24 cellular contexts compared by ENCODE assay signal in the genomic region with DNA sequence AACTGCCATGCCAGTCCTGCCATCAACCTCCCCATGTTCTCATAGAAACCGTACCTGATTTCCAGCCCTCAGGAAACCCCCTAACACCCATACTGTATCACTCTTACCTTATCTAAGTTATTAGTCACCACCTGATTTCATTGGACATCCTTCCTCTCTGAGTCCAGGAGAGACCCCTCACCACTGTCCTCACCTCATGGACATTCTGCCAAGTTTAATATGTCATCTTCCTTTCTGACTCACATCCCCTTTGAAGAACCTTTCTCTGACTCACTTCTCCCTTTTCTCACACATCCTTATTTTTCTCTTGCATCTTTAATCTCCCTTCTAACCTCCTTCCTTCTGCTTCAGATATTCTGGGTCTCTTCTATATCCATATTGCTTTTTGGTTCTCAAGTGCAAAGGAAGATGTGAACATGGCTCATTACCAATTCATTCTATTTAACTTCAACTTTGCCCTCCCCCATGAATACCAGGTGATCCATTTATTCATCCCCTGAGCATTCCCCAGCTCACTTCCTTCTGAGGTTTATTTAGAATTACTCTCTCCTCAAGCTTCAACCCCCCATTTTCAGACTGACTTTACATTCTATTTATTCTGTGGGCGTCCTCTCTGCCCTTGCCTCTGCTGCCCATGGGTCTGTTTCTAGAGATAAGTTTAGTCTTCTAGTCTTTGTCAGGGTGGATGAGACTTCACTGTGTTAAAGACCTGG.
DNase-seq lines count a peak whose midpoint lies in the region; ATAC-seq, FAIRE-seq and TF ChIP-seq lines count a peak whose summit lies in the region.
"Had no signal": no experiment of that assay in that cellular context is flagged by ENCODE, and none has a peak within 500 bp of the region (broad histone marks: within the 10 kb centered on the region; RNA-seq: fewer than 3 reads in every experiment).

No MANE protein-coding gene starts in this region.

- no peaks in the 10 kb centered on the region for H3K27me3 ChIP-seq in GM23338 (ENCODE audit: insufficient read depth)
- no peaks in the 10 kb centered on the region for H3K27me3 ChIP-seq in HepG2 (ENCODE audit: control insufficient read depth in 1 of 2, insufficient read depth in 2 of 2, low read length in 2 of 2)
- H3K27me3 ChIP-seq: body of pancreas, dorsolateral prefrontal cortex, transverse colon had no signal

- no peaks in the 10 kb centered on the region for H4K20me1 ChIP-seq in GM23338 (replicated peaks; ENCODE audit: insufficient read depth)
- H4K20me1 ChIP-seq in HepG2 (ENCODE audit: insufficient read depth, low read length) = no peaks in the 10 kb centered on the region

- H2AFZ ChIP-seq in GM23338 (peak overlapping the region; percentile 18; the same call in 1 of the 2 replicates), HepG2 (ENCODE audit: low read length) (no peak overlapping the region)

- H3K36me3 ChIP-seq in GM23338 (ENCODE audit: insufficient read depth) (no peaks in the 10 kb centered on the region), HepG2 (replicated peaks in 1 of 2; ENCODE audit: control insufficient read depth in 1 of 2, insufficient read depth in 2 of 2, low read length in 2 of 2) (no peaks in the 10 kb centered on the region)
- H3K36me3 ChIP-seq: transverse colon had no signal

- H3K27me3 Mint-ChIP-seq in GM23338 (ENCODE audit: insufficient read depth, low read depth, poor library complexity) = peaks cover 2% of the 10 kb centered on the region
- no peaks in the 10 kb centered on the region for H3K27me3 Mint-ChIP-seq in activated naive CD4-positive, alpha-beta T cell treated with anti-CD3 and anti-CD28 coated beads, Interleukin-2, amount 10 ng/mL, durations not matched to agents 7 days and 5 days

- H3K4me1 ChIP-seq in GM23338 (ENCODE audit: insufficient read depth) (peaks cover 28% of the 10 kb centered on the region), HepG2 (ENCODE audit: insufficient read depth, low read length) (no peaks in the 10 kb centered on the region)
- H3K4me1 ChIP-seq: body of pancreas, transverse colon had no signal

- H3K4me3 ChIP-seq in GM23338 = no peak overlapping the region
- no peak overlapping the region for H3K4me3 ChIP-seq in astrocyte of the spinal cord (ENCODE audit: low read depth, low read length)
- H3K4me3 ChIP-seq in HepG2 (replicated peaks in 1 of 3; ENCODE audit: insufficient read depth in 1 of 3, low read depth in 2 of 3, low read length in 3 of 3) = no peak overlapping the region
- H3K4me3 ChIP-seq: body of pancreas, dorsolateral prefrontal cortex, transverse colon had no signal

- H3K79me2 ChIP-seq in GM23338 (replicated peaks; ENCODE audit: insufficient read depth) = no peaks in the 10 kb centered on the region
- H3K79me2 ChIP-seq in HepG2 (ENCODE audit: insufficient read depth, low read length) = no peaks in the 10 kb centered on the region

- TF ChIP-seq POLR2A in HepG2 (IDR thresholded peaks at IDR 0.05; ENCODE audit: insufficient read depth in 1 of 2, low read depth in 2 of 2, low read length in 2 of 2) = no peak

- H3K4me3 Mint-ChIP-seq in GM23338 = no peak overlapping the region
- no peak overlapping the region for H3K4me3 Mint-ChIP-seq in activated naive CD4-positive, alpha-beta T cell treated with anti-CD3 and anti-CD28 coated beads, Interleukin-2, amount 10 ng/mL, durations not matched to agents 7 days and 5 days

- TF ChIP-seq EP300 in HepG2 (IDR thresholded peaks at IDR 0.05; ENCODE audit: low read depth in 2 of 2, low read length in 2 of 2) (no peak), HepG2 (CRISPR knock-in tag; IDR thresholded peaks at IDR 0.05; ENCODE audit: borderline replicate concordance) (no peak)

- H3K4me2 ChIP-seq in GM23338 (0 out of 2 replicates have a peak overlapping the region, but pooled peaks have one; percentile 41), HepG2 (ENCODE audit: low read depth, low read length) (no peak overlapping the region)

- no peak overlapping the region for H3K9ac ChIP-seq in HepG2 (ENCODE audit: insufficient read depth, low read depth, low read length)

- no peak overlapping the region for H3K27ac ChIP-seq in GM23338 (ENCODE audit: low read depth)
- no peak overlapping the region for H3K27ac ChIP-seq in HepG2 (ENCODE audit: extremely low read length, insufficient read depth, low read length)
- H3K27ac ChIP-seq: body of pancreas, dorsolateral prefrontal cortex, transverse colon had no signal

- no peak for ATAC-seq in GM23338
- ATAC-seq in HG02610 (IDR thresholded peaks at IDR 0.05; ENCODE audit: unreplicated experiment) = no peak
- no peak for ATAC-seq in HepG2
- ATAC-seq: body of pancreas had no signal

- H3K4me1 Mint-ChIP-seq in GM23338 = peaks cover 17% of the 10 kb centered on the region
- no peaks in the 10 kb centered on the region for H3K4me1 Mint-ChIP-seq in activated naive CD4-positive, alpha-beta T cell treated with anti-CD3 and anti-CD28 coated beads, Interleukin-2, amount 10 ng/mL, durations not matched to agents 7 days and 5 days

- DNase-seq in GM23338 (ENCODE audit: low spot score) = no peak
- peak; percentile 78 for DNase-seq in NCI-H226
- DNase-seq in astrocyte of the spinal cord (ENCODE audit: low read depth, low spot score) = peak; percentile 71
- DNase-seq in kidney glomerular epithelial cell (lab: John Stamatoyannopoulos, UW) = peak; percentile 88
- DNase-seq in NCI-H526 (lab: John Stamatoyannopoulos, UW) = no peak
- DNase-seq in activated naive CD4-positive, alpha-beta T cell treated with anti-CD3 and anti-CD28 coated beads, Interleukin-2, amount 10 ng/mL, durations not matched to agents 7 days and 5 days = no peak
- no peak for DNase-seq in HepG2 (ENCODE audit: low spot score)
- DNase-seq: activated CD4-positive, alpha-beta T cell treated with anti-CD3 and anti-CD28 coated beads for 48 hours; activated CD8-positive, alpha-beta memory T cell treated with anti-CD3 and anti-CD28 coated beads, Interleukin-2, amount 50 U/mL, for 4 hours; activated effector memory CD4-positive, alpha-beta T cell treated with anti-CD3 and anti-CD28 coated beads, Interleukin-2, amount 50 U/mL, for 16 hours; AML-193; body of pancreas; dorsolateral prefrontal cortex; GOT3; Kasumi-1; midbrain; NCI-H1694; NCI-H446; retina; SIG-M5; stimulated activated naive CD4-positive, alpha-beta T cell; T-helper 9 cell; transverse colon had no signal

- in situ Hi-C loops in astrocyte of the spinal cord (cut with HindIII; ENCODE audit: low sequenced_read_pairs) (no loop called here), HepG2 (cut with HindIII; ENCODE audit: extremely low pct_ligation_motif_present, low pct_unique_long_range_greater_than_20kb) (no loop called here)

- H3K9me2 ChIP-seq in GM23338 (ENCODE audit: insufficient read depth) = peaks cover 36% of the 10 kb centered on the region

- WGBS in HepG2 (ENCODE audit: low lambda C conversion rate) = 0% methylated on average over 2 of the region's 2 CpGs

- H3K36me3 Mint-ChIP-seq in GM23338 (ENCODE audit: low read depth) = no peaks in the 10 kb centered on the region
- H3K36me3 Mint-ChIP-seq in activated naive CD4-positive, alpha-beta T cell treated with anti-CD3 and anti-CD28 coated beads, Interleukin-2, amount 10 ng/mL, durations not matched to agents 7 days and 5 days = no peaks in the 10 kb centered on the region

- no peak overlapping the region for H3K27ac Mint-ChIP-seq in GM23338
- H3K27ac Mint-ChIP-seq in activated naive CD4-positive, alpha-beta T cell treated with anti-CD3 and anti-CD28 coated beads, Interleukin-2, amount 10 ng/mL, durations not matched to agents 7 days and 5 days = no peak overlapping the region

- H3K9me3 Mint-ChIP-seq in GM23338 = no peaks in the 10 kb centered on the region
- H3K9me3 Mint-ChIP-seq in activated naive CD4-positive, alpha-beta T cell treated with anti-CD3 and anti-CD28 coated beads, Interleukin-2, amount 10 ng/mL, durations not matched to agents 7 days and 5 days = peaks cover 10% of the 10 kb centered on the region

- no TSS peak for BruUV-seq in HepG2 (replicated peaks; lab: Mats Ljungman, UMichigan)

- H3K9me3 ChIP-seq in HepG2 (ENCODE audit: low read length) = no peaks in the 10 kb centered on the region
- H3K9me3 ChIP-seq: body of pancreas, transverse colon had no signal

- TF ChIP-seq RAD21 in HepG2 (CRISPR knock-in tag; IDR thresholded peaks at IDR 0.05) = no peak

- POLR2A ChIA-PET in HepG2 (lab: Yijun Ruan, JAX) = no interaction called here

- FAIRE-seq in HepG2 (lab: Jason Lieb, UNC) = no peak

- CTCF ChIA-PET in activated naive CD4-positive, alpha-beta T cell treated with anti-CD3 and anti-CD28 coated beads, Interleukin-2, amount 10 ng/mL, durations not matched to agents 7 days and 5 days (lab: Charles Lee) = no interaction called here
- CTCF ChIA-PET in HepG2 (lab: Yijun Ruan, JAX; ENCODE audit: low intra/inter-chr PET ratio, low total read pairs) = no interaction called here

- no peaks in the 10 kb centered on the region for H3F3A ChIP-seq in GM23338 (replicated peaks; ENCODE audit: low read depth)

- TF ChIP-seq CTCF in GM23338 (conservative IDR thresholded peaks at IDR 0.05; ENCODE audit: low read depth in 2 of 2) (no peak), astrocyte of the spinal cord (IDR thresholded peaks at IDR 0.05; ENCODE audit: low read depth, low read length) (no peak), HepG2 (CRISPR knock-in tag; IDR thresholded peaks at IDR 0.05) (no peak)

- intact Hi-C loops in HepG2 (cut with micrococcal nuclease; ENCODE audit: unreplicated experiment) = no loop called here

TF ChIP-seq in GM23338, 12 proteins besides CTCF, POLR2A, EP300 and RAD21 (continues in another document):
- TF ChIP-seq STAT1 (IDR thresholded peaks at IDR 0.05; ENCODE audit: unreplicated experiment) (no peak), POLR2AphosphoS5 (IDR thresholded peaks at IDR 0.05; ENCODE audit: low read depth) (no peak), CREB1 (CRISPR knock-in tag; IDR thresholded peaks at IDR 0.05; ENCODE audit: low read depth) (no peak)

TF ChIP-seq in HepG2, 621 proteins besides CTCF, POLR2A, EP300 and RAD21 (continues in another document):
- TF ChIP-seq SRSF4 (IDR thresholded peaks at IDR 0.05; ENCODE audit: low read depth, low read length, poor library complexity, severe bottlenecking) (no peak), MED8 (CRISPR knock-in tag; IDR thresholded peaks at IDR 0.05; ENCODE audit: insufficient replicate concordance) (no peak), THYN1 (CRISPR knock-in tag; IDR thresholded peaks at IDR 0.05; ENCODE audit: borderline replicate concordance, low read depth) (no peak)

Comparison
In these comparisons a context has a peak if more than half of its experiments do, and no peak if none do; other contexts are left out.
1. DNase-seq: peak in NCI-H226 (single experiment), astrocyte of the spinal cord (single experiment) and kidney glomerular epithelial cell (single experiment); none in GM23338 (single experiment), NCI-H526 (0 of 2), activated naive CD4-positive, alpha-beta T cell treated with anti-CD3 and anti-CD28 coated beads, Interleukin-2, amount 10 ng/mL, durations not matched to agents 7 days and 5 days (single experiment) and HepG2 (single experiment).